8 cellular contexts compared by ENCODE assay signal in the genomic region with DNA sequence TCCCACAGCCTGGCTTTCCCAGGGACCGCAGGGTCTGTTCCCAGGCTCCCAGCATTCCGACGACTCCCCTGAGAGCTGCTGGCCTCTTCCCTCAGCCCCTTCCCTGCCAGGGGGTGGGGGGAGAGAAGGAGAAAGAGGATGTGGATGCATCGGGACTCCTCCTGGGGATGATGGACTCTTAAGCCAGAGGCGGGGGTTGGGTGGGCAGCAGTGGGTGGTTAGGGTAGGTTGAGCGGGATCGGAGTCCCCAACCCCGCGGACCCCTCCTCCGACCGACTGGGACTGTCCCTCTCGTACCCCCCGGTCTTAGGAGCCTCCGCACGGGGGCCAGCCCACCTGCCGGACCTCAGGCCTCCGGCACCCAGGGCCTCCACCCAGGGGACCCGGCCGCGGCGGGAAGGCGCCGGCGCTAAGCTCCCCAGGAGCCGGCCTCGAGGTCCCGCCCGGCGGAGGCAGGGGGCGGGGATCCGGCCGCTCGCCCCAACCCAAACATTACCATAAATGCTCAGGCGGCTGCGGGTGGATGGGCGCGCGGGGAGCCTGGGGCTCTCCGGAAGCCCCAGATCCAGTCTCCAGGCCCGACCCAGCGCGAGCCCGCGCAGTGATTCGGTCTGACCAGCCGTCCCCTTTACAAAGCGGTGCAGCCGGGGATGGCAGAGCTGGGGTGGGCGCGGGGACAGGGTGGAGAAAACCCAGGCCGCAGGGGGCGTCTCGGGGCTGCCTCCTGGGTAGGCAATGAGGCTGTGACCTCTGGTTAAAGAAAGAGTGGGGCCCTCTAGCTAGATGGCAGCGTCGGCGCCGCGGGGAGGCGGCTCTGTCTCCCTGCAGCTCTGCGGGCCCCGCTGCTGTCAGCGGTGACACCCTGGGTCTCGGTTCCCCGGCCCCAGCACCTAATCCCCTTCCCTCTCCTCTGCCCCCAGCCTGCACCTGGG. TPM values are rescaled to one million over a fixed set of nuclear protein-coding genes. Genes with fewer than 3 reads are reported as not detected.
DNase-seq lines count a peak whose midpoint lies in the region; ATAC-seq and TF ChIP-seq lines count a peak whose summit lies in the region.

No MANE protein-coding gene starts in this region.

- intact Hi-C loops in left ventricle myocardium inferior (cut with micrococcal nuclease) (no loop called here), psoas muscle (cut with DNase I) (loop anchor here in 1 of 2 donors (5.0 to 10.0 kb wide), 2 partner anchors 114 to 176 kb away; partner anchors contain the start of genes ABCG4 and CBL)

- TF ChIP-seq CTCF in left ventricle myocardium inferior (IDR thresholded peaks at IDR 0.05; ENCODE audit: borderline replicate concordance) (no peak), psoas muscle (IDR thresholded peaks at IDR 0.05) (no peak)

- H3K36me3 Mint-ChIP-seq in activated naive CD8-positive, alpha-beta T cell treated with anti-CD3 and anti-CD28 coated beads, Interleukin-2, amount 50 U/mL, for 24 hours (ENCODE audit: low read depth) = no peaks in the 10 kb centered on the region

- DNase-seq in GM03348 (ENCODE audit: low spot score) (peak; percentile 87), NCI-H526 treated with DMSO at 0.1 percent for 48 hours (lab: John Stamatoyannopoulos, UW) (peak; percentile 68), left ventricle myocardium inferior (peak; percentile 74), psoas muscle (peak; percentile 53 to 70), HuH-7 (ENCODE audit: low spot score) (no peak)
- peak; percentile 67 for DNase-seq in activated naive CD8-positive, alpha-beta T cell treated with anti-CD3 and anti-CD28 coated beads, Interleukin-2, amount 50 U/mL, for 24 hours

- H3K36me3 ChIP-seq in left ventricle myocardium inferior = no peaks in the 10 kb centered on the region
- no peaks in the 10 kb centered on the region for H3K36me3 ChIP-seq in psoas muscle (ENCODE audit: insufficient read depth in 1 of 2, low read depth in 1 of 2)

- peaks cover 19% of the 10 kb centered on the region for H3K4me1 Mint-ChIP-seq in activated naive CD8-positive, alpha-beta T cell treated with anti-CD3 and anti-CD28 coated beads, Interleukin-2, amount 50 U/mL, for 24 hours

- peaks cover 76% of the 10 kb centered on the region for H3K4me1 ChIP-seq in left ventricle myocardium inferior
- H3K4me1 ChIP-seq in psoas muscle = peaks cover 5% of the 10 kb centered on the region

- ATAC-seq in GM21825 (IDR thresholded peaks at IDR 0.05; ENCODE audit: unreplicated experiment) = peak; percentile 48
- peak; percentile 68 for ATAC-seq in activated naive CD8-positive, alpha-beta T cell treated with anti-CD3 and anti-CD28 coated beads, Interleukin-2, amount 50 U/mL, for 24 hours
- ATAC-seq in psoas muscle = peak; percentile 13 to 49 (median 22)
- ATAC-seq in HG03469 (IDR thresholded peaks at IDR 0.05; ENCODE audit: unreplicated experiment) = no peak

- H3K27me3 ChIP-seq in left ventricle myocardium inferior (ENCODE audit: low read depth) (no peaks in the 10 kb centered on the region), psoas muscle (ENCODE audit: insufficient read depth in 3 of 3, low read length in 2 of 3) (no peaks in the 10 kb centered on the region)

- H3K27ac ChIP-seq in left ventricle myocardium inferior (replicated peaks) (peak overlapping the region; percentile 92), psoas muscle (peak overlapping the region; percentile 80)

- peak overlapping the region; percentile 79 for H3K4me3 Mint-ChIP-seq in activated naive CD8-positive, alpha-beta T cell treated with anti-CD3 and anti-CD28 coated beads, Interleukin-2, amount 50 U/mL, for 24 hours

- H3K4me3 ChIP-seq in left ventricle myocardium inferior (peak overlapping the region; percentile 68), psoas muscle (peak overlapping the region; percentile 62)

- H3K27me3 Mint-ChIP-seq in activated naive CD8-positive, alpha-beta T cell treated with anti-CD3 and anti-CD28 coated beads, Interleukin-2, amount 50 U/mL, for 24 hours = peaks cover 21% of the 10 kb centered on the region

- H3K9me3 Mint-ChIP-seq in activated naive CD8-positive, alpha-beta T cell treated with anti-CD3 and anti-CD28 coated beads, Interleukin-2, amount 50 U/mL, for 24 hours = no peaks in the 10 kb centered on the region

- 11 to 14% (median 14%) methylated on average over 62 to 64 of the region's 64 CpGs for WGBS in psoas muscle, 3 donors

- peak overlapping the region; percentile 69 for H3K27ac Mint-ChIP-seq in activated naive CD8-positive, alpha-beta T cell treated with anti-CD3 and anti-CD28 coated beads, Interleukin-2, amount 50 U/mL, for 24 hours

- H3K9me3 ChIP-seq in left ventricle myocardium inferior (replicated peaks) (no peaks in the 10 kb centered on the region), psoas muscle (no peaks in the 10 kb centered on the region)

RNA-seq across cellular contexts. Expression of gene MCAM, which starts 3.9 kb away (rescaled TPM):
- total RNA-seq in left ventricle myocardium inferior (59.2 TPM), psoas muscle (10 to 100 TPM; 24.5 to 71.1 (median 43.6) TPM)
- polyA plus RNA-seq in psoas muscle = 10 to 100 TPM; 15.4 to 27.4 (median 27.3) TPM

RNA-seq across cellular contexts. Expression of gene RNF26, which starts 13.5 kb away (rescaled TPM):
- total RNA-seq in left ventricle myocardium inferior (14.0 TPM), psoas muscle (1 to 10 TPM; 6.1 to 8.8 (median 7.5) TPM)
- polyA plus RNA-seq in psoas muscle = 1 to 10 TPM; 5.8 to 8.9 (median 7.1) TPM

RNA-seq across cellular contexts. Expression of gene C1QTNF5, which starts 19.8 kb away (rescaled TPM):
- total RNA-seq in left ventricle myocardium inferior (14.4 TPM), psoas muscle (10 to 100 TPM in 1 of 4 donors, 1 to 10 TPM in 3; 5.3 to 11.6 (median 8.8) TPM)
- polyA plus RNA-seq in psoas muscle = 10 to 100 TPM in 1 of 3 donors, 1 to 10 TPM in 2; 3.2 to 12.0 (median 4.7) TPM

RNA-seq across cellular contexts. Expression of gene MFRP, which starts 25.6 kb away (rescaled TPM):
- total RNA-seq in left ventricle myocardium inferior (not detected), psoas muscle (not detected)
- polyA plus RNA-seq in psoas muscle = under 1 TPM in 2 of 3 donors, not detected in 1; 0.01 to 0.05 TPM
